1 cellular context compared by ENCODE assay signal in genomic region chr11:506238-506949, GRCh38.
TF ChIP-seq lines count a peak whose summit lies in the region.

No MANE protein-coding gene starts in this region.

TF ChIP-seq in HepG2, 621 proteins besides CTCF, POLR2A, EP300 and RAD21 (continued from another document and continues in another):
- peak; percentile 37 for TF ChIP-seq ZNF781 (CRISPR knock-in tag; IDR thresholded peaks at IDR 0.05; ENCODE audit: borderline replicate concordance, not compliant biosample characterization)
- TF ChIP-seq DMTF1 (CRISPR knock-in tag; IDR thresholded peaks at IDR 0.05): no peak
- TF ChIP-seq ZNF567 (CRISPR knock-in tag; IDR thresholded peaks at IDR 0.05; ENCODE audit: borderline replicate concordance): 0 out of 2 replicates have a peak, but pooled peaks have one; percentile 11
- TF ChIP-seq MIER2 (CRISPR knock-in tag; IDR thresholded peaks at IDR 0.05): no peak
- no peak for TF ChIP-seq ZBTB40 (IDR thresholded peaks at IDR 0.05)
- 0 out of 2 replicates have a peak, but pooled peaks have one; percentile 36 for TF ChIP-seq ZBTB40 (CRISPR knock-in tag; IDR thresholded peaks at IDR 0.05)
- peak; percentile 52; the same call in 1 of the 2 replicates for TF ChIP-seq ZNF609 (CRISPR knock-in tag; IDR thresholded peaks at IDR 0.05; ENCODE audit: borderline replicate concordance)
- TF ChIP-seq SALL2 (CRISPR knock-in tag; IDR thresholded peaks at IDR 0.05): 0 out of 2 replicates have a peak, but pooled peaks have one; percentile 9
- no peak; the same call in 1 of the 2 replicates for TF ChIP-seq RFXAP (CRISPR knock-in tag; IDR thresholded peaks at IDR 0.05; ENCODE audit: borderline replicate concordance)
- no peak for TF ChIP-seq PRMT3 (CRISPR knock-in tag; IDR thresholded peaks at IDR 0.05; ENCODE audit: borderline replicate concordance, low read depth)
- TF ChIP-seq ZNF776 (CRISPR knock-in tag; IDR thresholded peaks at IDR 0.05): 0 out of 2 replicates have a peak, but pooled peaks have one; percentile 42
- TF ChIP-seq PRDM10 (CRISPR knock-in tag; IDR thresholded peaks at IDR 0.05; ENCODE audit: low read depth): 0 out of 2 replicates have a peak, but pooled peaks have one; percentile 3
- peak; percentile 42; the same call in 1 of the 2 replicates for TF ChIP-seq BRCA1 (CRISPR knock-in tag; IDR thresholded peaks at IDR 0.05)
- peak; percentile 55; the same call in 1 of the 2 replicates for TF ChIP-seq RXRA (CRISPR knock-in tag; IDR thresholded peaks at IDR 0.05)
- no peak for TF ChIP-seq BATF2 (CRISPR knock-in tag; IDR thresholded peaks at IDR 0.05)
- peak; percentile 28; the same call in 1 of the 2 replicates for TF ChIP-seq HNF1B (CRISPR knock-in tag; IDR thresholded peaks at IDR 0.05)
- no peak for TF ChIP-seq ISL2 (CRISPR knock-in tag; IDR thresholded peaks at IDR 0.05)
- TF ChIP-seq HNF1A (IDR thresholded peaks at IDR 0.05; ENCODE audit: low read depth): no peak
- 0 out of 2 replicates have a peak, but pooled peaks have one; percentile 42 for TF ChIP-seq HNF1A (CRISPR knock-in tag; IDR thresholded peaks at IDR 0.05; ENCODE audit: borderline replicate concordance)
- TF ChIP-seq ZNF629 (CRISPR knock-in tag; conservative IDR thresholded peaks at IDR 0.05): peak; percentile 34; the same call in 1 of the 2 replicates
- peak; percentile 93 for TF ChIP-seq ASH2L (IDR thresholded peaks at IDR 0.05; ENCODE audit: insufficient read length, low read depth, low read length)
- no peak for TF ChIP-seq TCF7 (IDR thresholded peaks at IDR 0.05; ENCODE audit: low read depth)
